8 cellular contexts compared by ENCODE assay signal in genomic region chr10:50417906-50418697, GRCh38.
A peak's percentile ranks its signal among the peaks of the same experiment; 100 is the strongest.
DNase-seq lines count a peak whose midpoint lies in the region; ATAC-seq and TF ChIP-seq lines count a peak whose summit lies in the region.

No MANE protein-coding gene starts in this region.

- H3F3A ChIP-seq in GM23248 (ENCODE audit: insufficient read depth): peaks cover 15% of the 10 kb centered on the region

- no peak overlapping the region for H2AK5ac ChIP-seq in mesendoderm (ENCODE audit: low read length)

- H2BK15ac ChIP-seq in mesendoderm (replicated peaks; ENCODE audit: low read depth): peak overlapping the region; percentile 97

- POLR2A ChIA-PET in activated CD8-positive, alpha-beta T cell treated with anti-CD3 and anti-CD28 coated beads for 36 hours (lab: Charles Lee): interaction anchor here (0.7 to 1.3 kb wide), 2 partner anchors 82 to 126 kb away, joined by 3 read pairs; no protein-coding TSS in a partner anchor

- H3K9me2 ChIP-seq in GM23248 (ENCODE audit: insufficient read depth): no peaks in the 10 kb centered on the region

- H4K5ac ChIP-seq in mesendoderm (ENCODE audit: low read length): no peak overlapping the region

- H2AFZ ChIP-seq in GM23248: peak overlapping the region; percentile 71

- H3K36me3 ChIP-seq in GM23248 (ENCODE audit: low read depth) (no peaks in the 10 kb centered on the region), mesendoderm (ENCODE audit: control insufficient read depth, insufficient read depth, low read length) (no peaks in the 10 kb centered on the region)

- H3K4me1 Mint-ChIP-seq in activated CD8-positive, alpha-beta T cell treated with anti-CD3 and anti-CD28 coated beads for 36 hours (ENCODE audit: low read depth): peaks cover 34% of the 10 kb centered on the region
- H3K4me1 Mint-ChIP-seq in endothelial cell (ENCODE audit: unreplicated experiment): peaks cover 17% of the 10 kb centered on the region

- H3K27ac ChIP-seq in GM23248: peak overlapping the region; percentile 73
- peak overlapping the region; percentile 29 for H3K27ac ChIP-seq in mesendoderm (ENCODE audit: low read depth, low read length)

- no peak overlapping the region for H2BK5ac ChIP-seq in mesendoderm (ENCODE audit: low read length)

- H3K79me1 ChIP-seq in mesendoderm (ENCODE audit: low read length): peaks cover 8% of the 10 kb centered on the region

- DNase-seq in GM10266 (ENCODE audit: extremely low spot score) (peak; percentile 80), GM23248 (peak; percentile 96), endothelial cell (ENCODE audit: low spot score) (peak; percentile 53), mesendoderm (peak; percentile 93), DMS53 treated with DMSO at 0.1 percent for 48 hours (lab: John Stamatoyannopoulos, UW; ENCODE audit: unreplicated experiment) (no peak)
- peak; percentile 62 for DNase-seq in activated CD8-positive, alpha-beta T cell treated with anti-CD3 and anti-CD28 coated beads for 36 hours
- peak; percentile 8 to 12 for DNase-seq in stimulated activated CD8-positive, alpha-beta memory T cell treated with anti-CD3 and anti-CD28 coated beads, Interleukin-7, amount 100 ng/mL, for 4 hours (ENCODE audit: low read depth in 2 of 2)

- no peaks in the 10 kb centered on the region for H3K36me3 Mint-ChIP-seq in activated CD8-positive, alpha-beta T cell treated with anti-CD3 and anti-CD28 coated beads for 36 hours (ENCODE audit: low read depth)
- H3K36me3 Mint-ChIP-seq in endothelial cell (ENCODE audit: low read depth, unreplicated experiment): no peaks in the 10 kb centered on the region

- H2BK120ac ChIP-seq in mesendoderm (ENCODE audit: low read depth, low read length): peak overlapping the region; percentile 61

- peak; percentile 88 for ATAC-seq in activated CD8-positive, alpha-beta T cell treated with anti-CD3 and anti-CD28 coated beads for 36 hours

- H3K27me3 ChIP-seq in GM23248 (replicated peaks; ENCODE audit: insufficient read depth) (no peaks in the 10 kb centered on the region), mesendoderm (ENCODE audit: insufficient read depth, low read length, poor library complexity) (no peaks in the 10 kb centered on the region)

- H3K4me1 ChIP-seq in GM23248 (ENCODE audit: insufficient read depth): peaks cover 34% of the 10 kb centered on the region
- H3K4me1 ChIP-seq in mesendoderm (ENCODE audit: control insufficient read depth, low read depth, low read length): peaks cover 4% of the 10 kb centered on the region

- no peak for TF ChIP-seq EP300 in Ishikawa (IDR thresholded peaks at IDR 0.05; ENCODE audit: borderline replicate concordance)

- H3K9me3 ChIP-seq in GM23248 (ENCODE audit: low read depth): no peaks in the 10 kb centered on the region

- H4K8ac ChIP-seq in mesendoderm (ENCODE audit: low read depth, low read length): no peak overlapping the region

- CTCF ChIA-PET in activated CD8-positive, alpha-beta T cell treated with anti-CD3 and anti-CD28 coated beads for 36 hours (lab: Charles Lee): no interaction called here

- peak overlapping the region; percentile 93 for H3K4me3 ChIP-seq in GM23248
- peak overlapping the region; percentile 59 for H3K4me3 ChIP-seq in mesendoderm (ENCODE audit: low read length)

- peak overlapping the region; percentile 88 for H3K9ac ChIP-seq in GM23248
- H3K9ac ChIP-seq in mesendoderm (ENCODE audit: low read length): peak overlapping the region; percentile 69

- intact Hi-C loops in activated CD8-positive, alpha-beta T cell treated with anti-CD3 and anti-CD28 coated beads for 36 hours (cut with micrococcal nuclease): loop anchor here (5.0 kb wide), 1 partner anchor 209 kb away; no protein-coding TSS in a partner anchor

- peak overlapping the region; percentile 64 for H3K27ac Mint-ChIP-seq in activated CD8-positive, alpha-beta T cell treated with anti-CD3 and anti-CD28 coated beads for 36 hours
- no peak overlapping the region for H3K27ac Mint-ChIP-seq in endothelial cell (ENCODE audit: unreplicated experiment)

- H3K23ac ChIP-seq in mesendoderm (ENCODE audit: low read length): no peak overlapping the region

- H4K20me1 ChIP-seq in GM23248 (ENCODE audit: insufficient read depth): no peaks in the 10 kb centered on the region

- peaks cover 48% of the 10 kb centered on the region for H3K79me2 ChIP-seq in GM23248 (ENCODE audit: insufficient read depth)
- peaks cover 17% of the 10 kb centered on the region for H3K79me2 ChIP-seq in mesendoderm (ENCODE audit: control insufficient read depth, insufficient read depth, low read length)

- peak overlapping the region; percentile 45 for H3K4ac ChIP-seq in mesendoderm (ENCODE audit: low read depth, low read length)

- in situ Hi-C loops in GM23248 (cut with MboI): no loop called here

- peak overlapping the region; percentile 92 for H3K18ac ChIP-seq in mesendoderm (ENCODE audit: low read length)

- no peak for TF ChIP-seq RAD21 in Ishikawa (IDR thresholded peaks at IDR 0.05; ENCODE audit: low read depth)

- peak overlapping the region; percentile 77 for H3K4me3 Mint-ChIP-seq in activated CD8-positive, alpha-beta T cell treated with anti-CD3 and anti-CD28 coated beads for 36 hours
- peak overlapping the region; percentile 87 for H3K4me3 Mint-ChIP-seq in endothelial cell (ENCODE audit: unreplicated experiment)

- no peaks in the 10 kb centered on the region for H3K9me3 Mint-ChIP-seq in activated CD8-positive, alpha-beta T cell treated with anti-CD3 and anti-CD28 coated beads for 36 hours
- no peaks in the 10 kb centered on the region for H3K9me3 Mint-ChIP-seq in endothelial cell (ENCODE audit: unreplicated experiment)

- peak overlapping the region; percentile 82 for H3K56ac ChIP-seq in mesendoderm (ENCODE audit: low read length)

- peak overlapping the region; percentile 98 for H3K4me2 ChIP-seq in GM23248 (ENCODE audit: unreplicated experiment)
- H3K4me2 ChIP-seq in mesendoderm (ENCODE audit: low read length): peak overlapping the region; percentile 75

- TF ChIP-seq CTCF in GM10266 (IDR thresholded peaks at IDR 0.05; ENCODE audit: control insufficient read depth, insufficient read depth, low read depth, missing control alignments) (no peak), endothelial cell (IDR thresholded peaks at IDR 0.05; ENCODE audit: unreplicated experiment) (no peak)
- no peak for TF ChIP-seq CTCF in activated CD8-positive, alpha-beta T cell treated with anti-CD3 and anti-CD28 coated beads for 36 hours (IDR thresholded peaks at IDR 0.05)

- H3K27me3 Mint-ChIP-seq in activated CD8-positive, alpha-beta T cell treated with anti-CD3 and anti-CD28 coated beads for 36 hours: no peaks in the 10 kb centered on the region
- H3K27me3 Mint-ChIP-seq in endothelial cell (ENCODE audit: unreplicated experiment): no peaks in the 10 kb centered on the region

- WGBS in GM23248 (ENCODE audit: low coverage in 1 of 2, low lambda C conversion rate in 2 of 2, missing lambda C conversion rate in 2 of 2), 2 experiments: 0 to 1% methylated on average over 33 to 60 of the region's 61 CpGs
- WGBS in mesendoderm (ENCODE audit: extremely low coverage, insufficient coverage, low lambda C conversion rate): 100% methylated on average over 1 of the region's 61 CpGs

TF ChIP-seq in Ishikawa, 13 proteins besides CTCF, POLR2A, EP300 and RAD21:
- TF ChIP-seq TAF1 (IDR thresholded peaks at IDR 0.05; ENCODE audit: low read depth) (no peak), MAX (IDR thresholded peaks at IDR 0.05) (0 out of 2 replicates have a peak, but pooled peaks have one; percentile 2), CREB1 (IDR thresholded peaks at IDR 0.05; ENCODE audit: low read depth) (no peak), YY1 (IDR thresholded peaks at IDR 0.05; ENCODE audit: low read depth) (no peak), REST (IDR thresholded peaks at IDR 0.05; ENCODE audit: low read depth) (no peak), FOXM1 (IDR thresholded peaks at IDR 0.05; ENCODE audit: borderline replicate concordance, low read depth) (no peak), EGR1 (IDR thresholded peaks at IDR 0.05) (no peak), ZBTB7A (IDR thresholded peaks at IDR 0.05; ENCODE audit: low read depth) (no peak), CEBPB (IDR thresholded peaks at IDR 0.05) (no peak), USF1 (IDR thresholded peaks at IDR 0.05) (no peak), NFIC (IDR thresholded peaks at IDR 0.05) (no peak), TCF12 (IDR thresholded peaks at IDR 0.05; ENCODE audit: low read depth) (peak; percentile 42; the same call in 1 of the 2 replicates), TEAD4 (IDR thresholded peaks at IDR 0.05) (peak; percentile 46; the same call in 1 of the 2 replicates)
